ENCODE assay signal across 8 cellular contexts in genomic region chr20:34111712-34112599, GRCh38. TPM values are rescaled to one million over a fixed set of nuclear protein-coding genes. Genes with fewer than 3 reads are reported as not detected.
DNase-seq lines count a peak whose midpoint lies in the region; ATAC-seq and TF ChIP-seq lines count a peak whose summit lies in the region.

EIF2S2 (minus strand) TSS chr20:34112243; CDS start chr20:34112110, 133 bp downstream.

- peak; percentile 93 for DNase-seq in NCI-H1694 treated with DMSO at 0.1 percent for 48 hours (lab: John Stamatoyannopoulos, UW)
- DNase-seq in T-helper 17 cell: peak; percentile 91 to 94 (median 91)
- DNase-seq in amygdala (lab: John Stamatoyannopoulos, UW): peak; percentile 73 to 97 (median 91)
- peak; percentile 95 for DNase-seq in left ventricle myocardium inferior
- peak; percentile 98 for DNase-seq in progenitor cell of endocrine pancreas (ENCODE audit: low spot score, unreplicated experiment)
- peak; percentile 97 for DNase-seq in ureter (ENCODE audit: low spot score)

- peaks cover 2% of the 10 kb centered on the region for H3K36me3 Mint-ChIP-seq in T-helper 17 cell (ENCODE audit: low read depth)
- peaks cover 4% of the 10 kb centered on the region for H3K36me3 Mint-ChIP-seq in progenitor cell of endocrine pancreas (ENCODE audit: insufficient read depth)

- H3K4me3 Mint-ChIP-seq in T-helper 17 cell: peak within 1 kb of the TSS; percentile 98
- H3K4me3 Mint-ChIP-seq in progenitor cell of endocrine pancreas (ENCODE audit: low read depth): peak within 1 kb of the TSS; percentile 88

- H3K9me3 ChIP-seq in T-helper 17 cell (ENCODE audit: control insufficient read depth, low read length, poor library complexity, severe bottlenecking) (no peaks in the 10 kb centered on the region), left ventricle myocardium inferior (replicated peaks) (no peaks in the 10 kb centered on the region)

- H3K27me3 Mint-ChIP-seq in T-helper 17 cell (no peaks in the 10 kb centered on the region), progenitor cell of endocrine pancreas (no peaks in the 10 kb centered on the region)

- H3K9me3 Mint-ChIP-seq in progenitor cell of endocrine pancreas (ENCODE audit: low read depth): no peaks in the 10 kb centered on the region

- TF ChIP-seq POLR2A in GM15510 (IDR thresholded peaks at IDR 0.05; ENCODE audit: borderline replicate concordance, extremely low read depth, insufficient read length): peak; percentile 79

- no peaks in the 10 kb centered on the region for H3K27me3 ChIP-seq in left ventricle myocardium inferior (ENCODE audit: low read depth)

- H3K27ac ChIP-seq in left ventricle myocardium inferior (replicated peaks): peak within 1 kb of the TSS; percentile 98

- no peak for TF ChIP-seq CTCF in left ventricle myocardium inferior (IDR thresholded peaks at IDR 0.05; ENCODE audit: borderline replicate concordance)
- TF ChIP-seq CTCF in progenitor cell of endocrine pancreas (IDR thresholded peaks at IDR 0.05; ENCODE audit: unreplicated experiment): no peak

- peak; percentile 91 for ATAC-seq in HG02885 (IDR thresholded peaks at IDR 0.05; ENCODE audit: poor library complexity, unreplicated experiment)
- peak; percentile 94 for ATAC-seq in T-helper 17 cell

- peaks cover 60% of the 10 kb centered on the region for H3K4me1 ChIP-seq in left ventricle myocardium inferior

- H3K36me3 ChIP-seq in left ventricle myocardium inferior: peaks cover 10% of the 10 kb centered on the region

- H3K4me3 ChIP-seq in left ventricle myocardium inferior: peak within 1 kb of the TSS; percentile 99

- intact Hi-C loops in left ventricle myocardium inferior (cut with micrococcal nuclease): no loop called here

- peak within 1 kb of the TSS; percentile 98 for H3K27ac Mint-ChIP-seq in T-helper 17 cell
- H3K27ac Mint-ChIP-seq in progenitor cell of endocrine pancreas: peak within 1 kb of the TSS; percentile 93

- H3K4me1 Mint-ChIP-seq in T-helper 17 cell (peaks cover 36% of the 10 kb centered on the region), progenitor cell of endocrine pancreas (ENCODE audit: low read depth) (peaks cover 28% of the 10 kb centered on the region)

RNA-seq across cellular contexts. Expression of gene EIF2S2, which starts in this region (rescaled TPM):
- total RNA-seq in T-helper 17 cell: 10 to 100 TPM; 18.8 to 20.6 TPM
- total RNA-seq in left ventricle myocardium inferior: 41.0 TPM
- 84.0 and 89.9 TPM in 2 replicates for total RNA-seq in progenitor cell of endocrine pancreas
- 65.3 TPM for total RNA-seq in ureter

Comparison
In these comparisons a context has a peak if more than half of its experiments do, and no peak if none do; other contexts are left out.
1. Peak in every context shown above with its lines: DNase-seq, ATAC-seq, H3K4me3 ChIP-seq and H3K27ac ChIP-seq.